In the genomic region with DNA sequence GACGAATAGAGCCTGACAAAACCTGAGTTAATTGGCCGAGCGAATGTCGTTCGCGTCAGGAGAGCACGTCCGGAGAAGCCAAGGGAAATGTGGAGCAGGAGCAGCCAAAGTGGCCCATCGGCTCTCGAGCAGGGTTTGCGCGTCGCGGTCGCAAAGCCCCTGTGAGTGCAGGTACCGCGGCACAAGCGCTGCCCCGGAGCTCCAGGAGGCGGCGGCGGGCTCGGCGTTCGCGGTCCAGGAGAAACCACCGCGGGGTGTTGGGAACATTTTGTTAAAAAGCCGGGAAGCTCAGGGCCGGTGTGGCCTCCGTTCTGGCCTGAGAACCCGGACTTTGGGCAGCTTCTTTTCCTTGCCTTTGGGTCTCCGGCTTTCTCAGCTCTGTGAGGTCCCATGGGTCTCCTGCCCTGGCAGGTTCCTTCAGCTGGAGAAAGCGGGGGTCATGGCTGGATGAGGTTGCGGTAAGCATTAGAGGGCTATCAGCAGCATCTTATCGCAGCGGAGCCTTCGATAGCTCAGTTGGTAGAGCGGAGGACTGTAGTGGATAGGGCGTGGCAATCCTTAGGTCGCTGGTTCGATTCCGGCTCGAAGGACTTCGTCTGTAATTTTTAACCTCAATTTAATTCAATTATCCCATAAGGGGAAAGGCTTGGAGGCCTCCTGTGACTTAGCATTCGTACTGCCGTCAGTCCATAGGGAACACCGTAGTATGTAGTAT, we compare ENCODE assay signal across 8 cellular contexts. TPM values are rescaled to one million over a fixed set of nuclear protein-coding genes. Genes with fewer than 3 reads are reported as not detected.
DNase-seq lines count a peak whose midpoint lies in the region; ATAC-seq lines count a peak whose summit lies in the region.

No MANE protein-coding gene starts in this region.

- H3K9me3 ChIP-seq in muscle layer of duodenum (ENCODE audit: control insufficient read depth in 1 of 2, low read length in 2 of 2) = no peaks in the 10 kb centered on the region

- peaks cover 6% of the 10 kb centered on the region for H3K27me3 Mint-ChIP-seq in IgD-negative memory B cell
- H3K27me3 Mint-ChIP-seq in activated T-cell treated with anti-CD3 and anti-CD28 coated beads, Interleukin-2, amount 50 U/mL, for 24 hours = peaks cover 6% of the 10 kb centered on the region

- H3K27me3 ChIP-seq in muscle layer of duodenum (ENCODE audit: low read depth, low read length) = no peaks in the 10 kb centered on the region

- peak overlapping the region; percentile 100 for H3K27ac Mint-ChIP-seq in IgD-negative memory B cell
- peak overlapping the region; percentile 100 for H3K27ac Mint-ChIP-seq in activated T-cell treated with anti-CD3 and anti-CD28 coated beads, Interleukin-2, amount 50 U/mL, for 24 hours

- peaks cover 0 to 7% (median 0%) of the 10 kb centered on the region in 3 donors for H3K9me3 Mint-ChIP-seq in IgD-negative memory B cell
- no peaks in the 10 kb centered on the region for H3K9me3 Mint-ChIP-seq in activated T-cell treated with anti-CD3 and anti-CD28 coated beads, Interleukin-2, amount 50 U/mL, for 24 hours

- peak overlapping the region; percentile 93 for H3K27ac ChIP-seq in muscle layer of duodenum (ENCODE audit: low read length)

- H3K4me3 ChIP-seq in muscle layer of duodenum (ENCODE audit: low read depth in 1 of 2, low read length in 2 of 2) = peak overlapping the region; percentile 83 to 97

- peak overlapping the region; percentile 94 to 100 (median 97) for H3K4me3 Mint-ChIP-seq in IgD-negative memory B cell
- peak overlapping the region; percentile 93 for H3K4me3 Mint-ChIP-seq in activated T-cell treated with anti-CD3 and anti-CD28 coated beads, Interleukin-2, amount 50 U/mL, for 24 hours

- H3K4me1 Mint-ChIP-seq in IgD-negative memory B cell = peaks cover 12 to 15% (median 15%) of the 10 kb centered on the region in 3 donors
- peaks cover 32% of the 10 kb centered on the region for H3K4me1 Mint-ChIP-seq in activated T-cell treated with anti-CD3 and anti-CD28 coated beads, Interleukin-2, amount 50 U/mL, for 24 hours (ENCODE audit: low read depth)

- ATAC-seq in GM21576 (IDR thresholded peaks at IDR 0.05; ENCODE audit: unreplicated experiment) (peak; percentile 46), esophagus mucosa (peak; percentile 82)

- H3K4me1 ChIP-seq in muscle layer of duodenum (ENCODE audit: control insufficient read depth in 1 of 2, insufficient read depth in 2 of 2, low read length in 2 of 2) = peaks cover 0 to 21% of the 10 kb centered on the region in 2 donors

- H3K36me3 ChIP-seq in muscle layer of duodenum (ENCODE audit: control insufficient read depth in 1 of 2, insufficient read depth in 2 of 2, low read length in 2 of 2) = peaks cover 18 to 21% of the 10 kb centered on the region in 2 donors

- peaks cover 2% of the 10 kb centered on the region for H3K36me3 Mint-ChIP-seq in IgD-negative memory B cell
- H3K36me3 Mint-ChIP-seq in activated T-cell treated with anti-CD3 and anti-CD28 coated beads, Interleukin-2, amount 50 U/mL, for 24 hours (ENCODE audit: low read depth) = peaks cover 30% of the 10 kb centered on the region

- DNase-seq in DMS153 treated with DMSO at 0.1 percent for 48 hours (lab: John Stamatoyannopoulos, UW; ENCODE audit: unreplicated experiment) (peak; percentile 87), OCI-M2 (lab: John Stamatoyannopoulos, UW; ENCODE audit: unreplicated experiment) (peak; percentile 95)
- peak; percentile 98 for DNase-seq in activated T-cell treated with anti-CD3 and anti-CD28 coated beads, Interleukin-2, amount 50 U/mL, for 24 hours
- DNase-seq in stimulated activated CD8-positive, alpha-beta memory T cell treated with anti-CD3 and anti-CD28 coated beads, Interleukin-7, amount 100 ng/mL, for 4 hours (ENCODE audit: low read depth in 2 of 2) = peak; percentile 79 to 87

RNA-seq across cellular contexts. Expression of a gene that starts 1.0 kb away (rescaled TPM):
- 10.8 TPM for polyA plus RNA-seq in IgD-negative memory B cell
- 14.1 TPM for total RNA-seq in esophagus mucosa

RNA-seq across cellular contexts. Expression of a gene that starts 17.7 kb away (rescaled TPM):
- polyA plus RNA-seq in IgD-negative memory B cell = 34.3 TPM
- 29.7 TPM for total RNA-seq in esophagus mucosa

RNA-seq across cellular contexts. Expression of a gene that starts 21.0 kb away (rescaled TPM):
- polyA plus RNA-seq in IgD-negative memory B cell = 723 TPM
- total RNA-seq in esophagus mucosa = 258 TPM

RNA-seq across cellular contexts. Expression of a gene that starts 28.0 kb away (rescaled TPM):
- 0.61 TPM for polyA plus RNA-seq in IgD-negative memory B cell
- total RNA-seq in esophagus mucosa = 3.0 TPM

RNA-seq across cellular contexts. Expression of a gene that starts 36.1 kb away (rescaled TPM):
- 6.5 TPM for polyA plus RNA-seq in IgD-negative memory B cell
- total RNA-seq in esophagus mucosa = 3.5 TPM

Comparison
In these comparisons a context has a peak if more than half of its experiments do, and no peak if none do; other contexts are left out.
1. Peak in every context shown above with its lines: DNase-seq, ATAC-seq, H3K4me3 ChIP-seq and H3K27ac ChIP-seq.